Comparison of ENCODE assay signal across 13 cellular contexts in the genomic region with DNA sequence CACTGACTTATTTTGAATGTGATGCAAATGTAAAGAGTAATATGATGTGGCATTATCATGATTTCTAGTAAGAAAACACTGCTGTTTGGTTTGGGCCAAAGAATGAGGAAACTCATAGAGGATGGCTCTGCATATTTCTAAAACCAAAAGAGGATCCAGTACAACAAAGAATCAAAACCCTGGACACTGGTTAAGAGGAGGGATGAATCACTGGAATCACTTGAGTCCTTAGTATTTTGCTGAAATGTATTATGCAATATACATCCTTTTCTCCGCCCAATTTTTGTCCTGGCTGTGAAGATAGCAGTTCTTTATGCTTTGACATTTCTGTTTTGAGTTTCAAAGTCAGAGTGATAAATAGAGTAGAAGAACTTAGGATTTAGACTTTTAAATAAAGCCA.
"Had no signal": no experiment of that assay in that cellular context is flagged by ENCODE, and none has a peak within 500 bp of the region (broad histone marks: within the 10 kb centered on the region; RNA-seq: fewer than 3 reads in every experiment).

No MANE protein-coding gene starts in this region.

- H3K27me3 ChIP-seq: left lung, neutrophil, tibial artery, uterus had no signal

- H3K36me3 ChIP-seq: left lung, neutrophil, tibial artery, uterus had no signal

- H3K36me3 Mint-ChIP-seq: naive thymus-derived CD8-positive, alpha-beta T cell; T-cell had no signal

- ATAC-seq: activated T-helper 17 cell treated with anti-CD3 and anti-CD28 coated beads, Interleukin-2, amount 50 U/mL, for 72 hours; left lung; naive thymus-derived CD8-positive, alpha-beta T cell; T-cell had no signal

- H3K27ac Mint-ChIP-seq: activated T-helper 17 cell treated with anti-CD3 and anti-CD28 coated beads, Interleukin-2, amount 50 U/mL, for 72 hours; naive thymus-derived CD8-positive, alpha-beta T cell; T-cell had no signal

- H3K4me1 Mint-ChIP-seq: activated T-helper 17 cell treated with anti-CD3 and anti-CD28 coated beads, Interleukin-2, amount 50 U/mL, for 72 hours; naive thymus-derived CD8-positive, alpha-beta T cell had no signal

- H3K27ac ChIP-seq: left lung, neutrophil, tibial artery, uterus had no signal

- H3K4me3 Mint-ChIP-seq: activated T-helper 17 cell treated with anti-CD3 and anti-CD28 coated beads, Interleukin-2, amount 50 U/mL, for 72 hours; naive thymus-derived CD8-positive, alpha-beta T cell; T-cell had no signal

- H3K4me1 ChIP-seq: left lung, tibial artery, uterus had no signal

- H3K4me3 ChIP-seq: left lung, tibial artery, uterus had no signal

- H3K9me3 Mint-ChIP-seq: activated T-helper 17 cell treated with anti-CD3 and anti-CD28 coated beads, Interleukin-2, amount 50 U/mL, for 72 hours had no signal

- H3K9me3 ChIP-seq: left lung, neutrophil, tibial artery, uterus had no signal

- DNase-seq: activated CD4-positive, alpha-beta T cell treated with anti-CD3 and anti-CD28 coated beads, Interleukin-2, amount 50 U/mL, for 48 hours; activated CD4-positive, CD25-positive, alpha-beta regulatory T cell treated with anti-CD3 and anti-CD28 coated beads, Interleukin-2, amount 50 U/mL, for 72 hours; activated naive CD4-positive, alpha-beta T cell treated with anti-CD3 and anti-CD28 coated beads, Interleukin-2, amount 50 U/mL, for 16 hours; effector CD8-positive, alpha-beta T cell; naive thymus-derived CD8-positive, alpha-beta T cell; stimulated activated naive CD4-positive, alpha-beta T cell; T-cell; T-helper 9 cell; tibial artery; uterus had no signal

- H3K27me3 Mint-ChIP-seq: activated T-helper 17 cell treated with anti-CD3 and anti-CD28 coated beads, Interleukin-2, amount 50 U/mL, for 72 hours; T-cell had no signal
